1 cellular context compared by ENCODE assay signal in genomic region chr7:115013887-115014286, GRCh38.
TF ChIP-seq lines count a peak whose summit lies in the region.

No MANE protein-coding gene starts in this region.

TF ChIP-seq in IMR-90, 13 proteins besides CTCF, POLR2A, EP300 and RAD21 (continued from another document):
- no peak for TF ChIP-seq CEBPB (IDR thresholded peaks at IDR 0.05; ENCODE audit: low read depth, low read length)
- TF ChIP-seq BHLHE40 (IDR thresholded peaks at IDR 0.05; ENCODE audit: low read depth, low read length): no peak
- TF ChIP-seq, protein P1, sequence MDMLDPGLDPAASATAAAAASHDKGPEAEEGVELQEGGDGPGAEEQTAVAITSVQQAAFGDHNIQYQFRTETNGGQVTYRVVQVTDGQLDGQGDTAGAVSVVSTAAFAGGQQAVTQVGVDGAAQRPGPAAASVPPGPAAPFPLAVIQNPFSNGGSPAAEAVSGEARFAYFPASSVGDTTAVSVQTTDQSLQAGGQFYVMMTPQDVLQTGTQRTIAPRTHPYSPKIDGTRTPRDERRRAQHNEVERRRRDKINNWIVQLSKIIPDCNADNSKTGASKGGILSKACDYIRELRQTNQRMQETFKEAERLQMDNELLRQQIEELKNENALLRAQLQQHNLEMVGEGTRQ (IDR thresholded peaks at IDR 0.05; ENCODE audit: low read depth, low read length): no peak
- no peak for TF ChIP-seq ELK1 (IDR thresholded peaks at IDR 0.05; ENCODE audit: borderline replicate concordance, low read depth, low read length)
- no peak for TF ChIP-seq RFX5 (IDR thresholded peaks at IDR 0.05; ENCODE audit: low read depth, low read length)
- TF ChIP-seq RCOR1 (IDR thresholded peaks at IDR 0.05; ENCODE audit: insufficient replicate concordance, low read length): no peak
- TF ChIP-seq MXI1 (IDR thresholded peaks at IDR 0.05; ENCODE audit: borderline replicate concordance, low read depth, low read length): no peak
- TF ChIP-seq MAFK (IDR thresholded peaks at IDR 0.05; ENCODE audit: low read depth, low read length): no peak
- no peak for TF ChIP-seq FOS (IDR thresholded peaks at IDR 0.05; ENCODE audit: low read depth, low read length)
